In genomic region chr14:104224516-104225281, GRCh38 we compare ENCODE assay signal across 8 cellular contexts.
DNase-seq lines count a peak whose midpoint lies in the region; ATAC-seq and TF ChIP-seq lines count a peak whose summit lies in the region.

No MANE protein-coding gene starts in this region.

- no peaks in the 10 kb centered on the region for H3K9me2 ChIP-seq in OCI-LY1 (ENCODE audit: low read depth, low read length)

- TF ChIP-seq CTCF in GM12872 (IDR thresholded peaks at IDR 0.05; ENCODE audit: insufficient read depth, low read depth, low read length) (peak; percentile 57), OCI-LY1 (IDR thresholded peaks at IDR 0.05; ENCODE audit: low read length) (peak; percentile 82), dorsolateral prefrontal cortex (IDR thresholded peaks at IDR 0.05 in 54 of 56, conservative IDR thresholded peaks at IDR 0.05 in 2 of 56; ENCODE audit: low read depth in 1 of 56, partially characterized antibody in 56 of 56) (peak in 49 of 56 donors; percentile 16 to 62 (median 41)), spleen (IDR thresholded peaks at IDR 0.05 in 8 of 11, conservative IDR thresholded peaks at IDR 0.05 in 3 of 11) (peak in 8 of 11 experiments; percentile 20 to 65 (median 55))

- no peak for TF ChIP-seq POLR2A in spleen (IDR thresholded peaks at IDR 0.05)

- H3K27me3 ChIP-seq in OCI-LY1 (ENCODE audit: insufficient read depth, low read length) (no peaks in the 10 kb centered on the region; the same call in 1 of the 2 replicates), dorsolateral prefrontal cortex (peaks cover 0 to 54% (median 20%) of the 10 kb centered on the region in 45 donors), spleen (replicated peaks in 1 of 7) (peaks cover 0 to 54% (median 19%) of the 10 kb centered on the region in 7 donors)

- intact Hi-C loops in dorsolateral prefrontal cortex (cut with DNase I) (no loop called here), spleen (cut with DNase I; ENCODE audit: low total_unique reads) (no loop called here)

- DNase-seq in dorsolateral prefrontal cortex (peak in 3 of 10 donors; percentile 38 to 42 (median 40)), spleen (peak; percentile 78), MV-4-11 (lab: John Stamatoyannopoulos, UW) (no peak)

- no peak overlapping the region for H2AFZ ChIP-seq in OCI-LY1 (ENCODE audit: low read length)

- no peak for ATAC-seq in HG02981 (IDR thresholded peaks at IDR 0.05; ENCODE audit: unreplicated experiment)
- no peak for ATAC-seq in HG02571 (IDR thresholded peaks at IDR 0.05; ENCODE audit: unreplicated experiment)
- ATAC-seq in GM19351 (IDR thresholded peaks at IDR 0.05; ENCODE audit: unreplicated experiment) = no peak

- no peaks in the 10 kb centered on the region for H3F3A ChIP-seq in OCI-LY1 (ENCODE audit: insufficient read depth, low read length)

- H3K4me1 ChIP-seq in OCI-LY1 (ENCODE audit: insufficient read depth, low read length, severe bottlenecking) = no peaks in the 10 kb centered on the region
- H3K4me1 ChIP-seq in spleen = peaks cover 0 to 55% (median 12%) of the 10 kb centered on the region in 6 donors

- WGBS in spleen, 5 donors = 27 to 37% (median 31%) methylated on average over 13 to 19 of the region's 19 CpGs

- no peaks in the 10 kb centered on the region for H3K79me2 ChIP-seq in OCI-LY1 (ENCODE audit: insufficient read depth, low read length)

- no peak overlapping the region for H3K9ac ChIP-seq in OCI-LY1 (ENCODE audit: low read length)

- H4K20me1 ChIP-seq in OCI-LY1 (ENCODE audit: insufficient read depth, low read length) = no peaks in the 10 kb centered on the region

- no peaks in the 10 kb centered on the region for H3K36me3 ChIP-seq in OCI-LY1 (ENCODE audit: insufficient read depth, low read length)
- no peaks in the 10 kb centered on the region for H3K36me3 ChIP-seq in spleen

- no peaks in the 10 kb centered on the region for H3K9me3 ChIP-seq in OCI-LY1 (ENCODE audit: low read length)
- peaks cover 0 to 13% (median 10%) of the 10 kb centered on the region in 8 donors for H3K9me3 ChIP-seq in spleen

- H3K27ac ChIP-seq in OCI-LY1 (ENCODE audit: low read depth, low read length, poor library complexity, severe bottlenecking) (no peak overlapping the region), dorsolateral prefrontal cortex (no peak overlapping the region), spleen (peak overlapping the region in 1 of 8 donors; percentile 52)

- no peak overlapping the region for H3K4me3 ChIP-seq in OCI-LY1 (ENCODE audit: low read depth, low read length, poor library complexity, severe bottlenecking)
- no peak overlapping the region for H3K4me3 ChIP-seq in dorsolateral prefrontal cortex
- H3K4me3 ChIP-seq in spleen = peak overlapping the region in 1 of 8 donors; percentile 45

- H3K4me2 ChIP-seq in OCI-LY1 (ENCODE audit: low read length) = no peak overlapping the region
